ENCODE assay signal across 11 cellular contexts in the genomic region with DNA sequence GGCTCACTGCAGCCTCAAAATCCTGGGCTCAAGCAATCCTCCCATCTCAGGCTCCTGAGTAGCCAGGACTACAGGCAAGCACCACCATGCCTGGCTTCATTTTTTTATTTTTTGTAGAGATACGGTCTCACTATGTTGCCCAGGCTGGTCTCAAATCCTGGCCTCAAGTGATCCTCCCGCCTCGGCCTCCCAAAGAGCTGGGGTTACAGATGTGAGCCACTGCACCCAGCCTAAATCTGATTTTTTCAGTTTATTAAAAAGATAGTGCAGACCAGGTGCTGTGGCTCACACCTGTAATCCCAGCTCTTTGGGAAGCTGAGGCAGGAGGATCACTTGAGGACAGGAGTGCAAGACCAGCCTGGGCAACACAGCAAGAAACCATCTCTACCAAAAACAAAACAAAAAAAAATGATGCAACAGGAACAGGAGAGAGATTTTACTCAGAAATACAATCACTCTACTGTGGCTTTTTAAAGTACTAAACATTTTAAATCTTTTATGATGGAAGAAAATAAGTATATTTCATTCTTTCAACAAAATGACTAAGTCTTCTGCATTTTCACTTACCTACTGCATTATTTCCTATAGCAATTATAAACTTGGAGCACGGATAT. TPM values are rescaled to one million over a fixed set of nuclear protein-coding genes. Genes with fewer than 3 reads are reported as not detected.
DNase-seq lines count a peak whose midpoint lies in the region; ATAC-seq, FAIRE-seq and TF ChIP-seq lines count a peak whose summit lies in the region.
"Had no signal": no experiment of that assay in that cellular context is flagged by ENCODE, and none has a peak within 500 bp of the region (broad histone marks: within the 10 kb centered on the region; RNA-seq: fewer than 3 reads in every experiment).

No MANE protein-coding gene starts in this region.

- no peaks in the 10 kb centered on the region for H3K27me3 Mint-ChIP-seq in activated CD4-positive, alpha-beta T cell treated with anti-CD3 and anti-CD28 coated beads for 36 hours
- peaks cover 3% of the 10 kb centered on the region for H3K27me3 Mint-ChIP-seq in neural progenitor cell (ENCODE audit: insufficient read depth, low read depth)

- CTCF ChIA-PET in activated CD4-positive, alpha-beta T cell treated with anti-CD3 and anti-CD28 coated beads for 36 hours (lab: Charles Lee) = interaction anchor here (0.6 to 1.5 kb wide), 6 partner anchors 11 to 385 kb away, joined by 3 to 5 read pairs (median 3); no protein-coding TSS in a partner anchor
- CTCF ChIA-PET in GM12878 (lab: Yijun Ruan, JAX) = interaction anchor here (0.9 to 1.7 kb wide), 3 partner anchors 204 to 260 kb away, joined by 3 to 7 read pairs (median 4); no protein-coding TSS in a partner anchor

- POLR2A ChIA-PET in activated CD4-positive, alpha-beta T cell treated with anti-CD3 and anti-CD28 coated beads for 36 hours (lab: Charles Lee) = no interaction called here
- POLR2A ChIA-PET in GM12878 (lab: Charles Lee) = no interaction called here

- H3K27ac ChIP-seq in GM12878 (ENCODE audit: control insufficient read depth, insufficient read depth) (no peak overlapping the region), neural progenitor cell (no peak overlapping the region)

- 80% methylated on average over 4 of the region's 4 CpGs for WGBS in GM12878 (ENCODE audit: insufficient coverage, insufficient replicate concordance, low lambda C conversion rate, missing lambda C conversion rate)

- peaks cover 7% of the 10 kb centered on the region; the same call in 1 of the 2 replicates for H3K4me1 ChIP-seq in GM12878 (ENCODE audit: control insufficient read depth, insufficient read depth, low read length)
- H3K4me1 ChIP-seq in neural progenitor cell = peaks cover 7% of the 10 kb centered on the region

- SMC1A ChIA-PET in GM12878 (lab: Charles Lee; ENCODE audit: uncharacterized antibody, unreplicated experiment) = interaction anchor here (1.0 to 1.3 kb wide), 3 partner anchors 167 to 374 kb away, joined by 3 read pairs; no protein-coding TSS in a partner anchor

- H3K27ac Mint-ChIP-seq in activated CD4-positive, alpha-beta T cell treated with anti-CD3 and anti-CD28 coated beads for 36 hours = no peak overlapping the region
- no peak overlapping the region for H3K27ac Mint-ChIP-seq in neural progenitor cell

- no peaks in the 10 kb centered on the region for H4K20me1 ChIP-seq in GM12878 (ENCODE audit: control insufficient read depth, insufficient read depth)
- H4K20me1 ChIP-seq in neural progenitor cell (ENCODE audit: low read depth) = peaks cover 6% of the 10 kb centered on the region

- intact Hi-C loops in activated CD4-positive, alpha-beta T cell treated with anti-CD3 and anti-CD28 coated beads for 36 hours (cut with DNase I, micrococcal nuclease) = loop anchor here (5.0 kb wide), 3 partner anchors 266 to 1914 kb away; partner anchors contain the start of genes DYRK1A (in 1 of the 2), LCA5L (in 1 of the 2) and VPS26C (in 1 of the 2)
- intact Hi-C loops in GM12878 (cut with micrococcal nuclease; ENCODE audit: unreplicated experiment) = loop anchor here (5.0 to 10.0 kb wide), 3 partner anchors 131 to 263 kb away; partner anchors contain the start of genes BRWD1 and LCA5L

- H3K4me3 Mint-ChIP-seq in activated CD4-positive, alpha-beta T cell treated with anti-CD3 and anti-CD28 coated beads for 36 hours = peak overlapping the region; percentile 95
- H3K4me3 Mint-ChIP-seq in neural progenitor cell = peak overlapping the region; percentile 95

- RAD21 ChIA-PET in GM12878 (lab: Charles Lee; ENCODE audit: unreplicated experiment) = interaction anchor here (0.8 kb wide), 1 partner anchor 8 kb away, joined by 3 read pairs; no protein-coding TSS in a partner anchor

- no peak for DNase-seq in activated CD4-positive, alpha-beta T cell treated with anti-CD3 and anti-CD28 coated beads for 36 hours
- no peak for DNase-seq in activated CD4-positive, alpha-beta T cell treated with anti-CD3 and anti-CD28 coated beads, Interleukin-2, amount 50 U/mL, for 4 hours
- DNase-seq in MG63 = no peak
- no peak for DNase-seq in GM12878 (ENCODE audit: low read depth, low spot score)
- no peak for DNase-seq in neural progenitor cell (ENCODE audit: low spot score)
- no peak for DNase-seq in GM20000 (ENCODE audit: low spot score)
- DNase-seq in H54 (ENCODE audit: insufficient read length, low spot score) = no peak
- DNase-seq: activated CD4-positive, alpha-beta T cell treated with anti-CD3 and anti-CD28 coated beads for 1 hour; hypothalamus; stimulated activated CD4-positive, alpha-beta T cell treated with anti-CD3 and anti-CD28 coated beads, Interleukin-12 subunit alpha, Interleukin-12 subunit beta, amount 100 ng/mL, for 4 hours had no signal

- peaks cover 42% of the 10 kb centered on the region for H3K36me3 Mint-ChIP-seq in activated CD4-positive, alpha-beta T cell treated with anti-CD3 and anti-CD28 coated beads for 36 hours (ENCODE audit: low read depth)
- H3K36me3 Mint-ChIP-seq in neural progenitor cell = peaks cover 25% of the 10 kb centered on the region

- ATAC-seq in activated CD4-positive, alpha-beta T cell treated with anti-CD3 and anti-CD28 coated beads for 36 hours = no peak
- no peak for ATAC-seq in GM12878
- ATAC-seq in HG03159 (IDR thresholded peaks at IDR 0.05; ENCODE audit: unreplicated experiment) = no peak

- H2AFZ ChIP-seq in GM12878 (ENCODE audit: control insufficient read depth, low read depth, low read length) = no peak overlapping the region
- no peak overlapping the region for H2AFZ ChIP-seq in neural progenitor cell (replicated peaks)

- H3K9me3 Mint-ChIP-seq in activated CD4-positive, alpha-beta T cell treated with anti-CD3 and anti-CD28 coated beads for 36 hours (ENCODE audit: low read depth) = no peaks in the 10 kb centered on the region
- H3K9me3 Mint-ChIP-seq in neural progenitor cell = no peaks in the 10 kb centered on the region

- peaks cover 21% of the 10 kb centered on the region for H3F3A ChIP-seq in neural progenitor cell (ENCODE audit: low read depth)

- no peak for TF ChIP-seq EP300 in GM12878 (IDR thresholded peaks at IDR 0.05; ENCODE audit: borderline replicate concordance in 1 of 2, control insufficient read depth in 1 of 2, low read depth in 2 of 2, low read length in 2 of 2)

- TF ChIP-seq POLR2A in GM12878 (IDR thresholded peaks at IDR 0.05; ENCODE audit: low read depth, low read length) = no peak
- no peak for TF ChIP-seq POLR2A in H54 (IDR thresholded peaks at IDR 0.05; ENCODE audit: low read depth, low read length)

- no peaks in the 10 kb centered on the region for H3K27me3 ChIP-seq in MG63
- no peaks in the 10 kb centered on the region for H3K27me3 ChIP-seq in GM12878 (replicated peaks in 1 of 2; ENCODE audit: control insufficient read depth in 2 of 2, insufficient read depth in 2 of 2, low read length in 1 of 2)
- H3K27me3 ChIP-seq in neural progenitor cell = no peaks in the 10 kb centered on the region

- H3K9me3 ChIP-seq in MG63 (no peaks in the 10 kb centered on the region), GM12878 (replicated peaks; ENCODE audit: control insufficient read depth, insufficient read depth, low read length) (no peaks in the 10 kb centered on the region), neural progenitor cell (ENCODE audit: low read depth) (no peaks in the 10 kb centered on the region)

- FAIRE-seq in GM12878 (lab: Jason Lieb, UNC) (no peak), H54 (lab: Jason Lieb, UNC) (no peak)

- peak overlapping the region; percentile 8; the same call in 1 of the 2 replicates for H3K9ac ChIP-seq in GM12878 (ENCODE audit: control insufficient read depth, insufficient read depth, low read length)
- no peak overlapping the region for H3K9ac ChIP-seq in neural progenitor cell

- TF ChIP-seq CTCF in GM12878 (IDR thresholded peaks at IDR 0.05 in 2 of 3, conservative IDR thresholded peaks at IDR 0.05 in 1 of 3; ENCODE audit: control insufficient read depth in 2 of 3, extremely low read depth in 1 of 3, insufficient read depth in 1 of 3, low read depth in 3 of 3, low read length in 3 of 3) (no peak), neural progenitor cell (IDR thresholded peaks at IDR 0.05) (no peak), GM20000 (IDR thresholded peaks at IDR 0.05; ENCODE audit: extremely low read depth, missing control alignments) (no peak)

- H3K4me1 Mint-ChIP-seq in activated CD4-positive, alpha-beta T cell treated with anti-CD3 and anti-CD28 coated beads for 36 hours = peaks cover 43% of the 10 kb centered on the region
- peaks cover 23% of the 10 kb centered on the region for H3K4me1 Mint-ChIP-seq in neural progenitor cell

- H3K4me3 ChIP-seq in MG63 = peak overlapping the region; percentile 91
- peak overlapping the region; percentile 95 for H3K4me3 ChIP-seq in GM12878
- peak overlapping the region; percentile 78 for H3K4me3 ChIP-seq in neural progenitor cell

- H3K36me3 ChIP-seq in MG63 (peaks cover 49% of the 10 kb centered on the region), GM12878 (ENCODE audit: control insufficient read depth in 2 of 2, insufficient read depth in 2 of 2, low read length in 1 of 2) (0 out of 4 replicates have a peak, but pooled peaks cover 0 to 4% of the 10 kb centered on the region in 2 experiments), neural progenitor cell (no peaks in the 10 kb centered on the region)

- TF ChIP-seq RAD21 in GM12878 (IDR thresholded peaks at IDR 0.05; ENCODE audit: insufficient read depth, low read depth, low read length) = no peak

- H3K4me2 ChIP-seq in GM12878 (ENCODE audit: control insufficient read depth, insufficient read depth) (peak overlapping the region; percentile 96), neural progenitor cell (peak overlapping the region; percentile 97)

- H3K79me2 ChIP-seq in GM12878 (ENCODE audit: control insufficient read depth, insufficient read depth, low read length) (peaks cover 36% of the 10 kb centered on the region), neural progenitor cell (ENCODE audit: low read depth) (peaks cover 26% of the 10 kb centered on the region)

- BruUV-seq in GM12878 (replicated peaks; lab: Mats Ljungman, UMichigan) = no TSS peak

- in situ Hi-C loops in GM12878 (cut with MboI) = loop anchor here (5.0 kb wide), 1 partner anchor 206 kb away; no protein-coding TSS in a partner anchor

RNA-seq across cellular contexts. Expression of gene PSMG1, which starts 1.9 kb away (rescaled TPM):
- 100 to 1,000 TPM; 109 to 123 TPM for total RNA-seq in activated CD4-positive, alpha-beta T cell treated with anti-CD3 and anti-CD28 coated beads for 36 hours
- 248 and 252 TPM in 2 replicates for total RNA-seq in MG63 (2014; rRNA removed; shearing (Covaris generic); ENCODE audit: low replicate concordance)
- total RNA-seq in GM12878 (2013; cell fraction: nucleolus; rRNA removed) = 20.9 and 21.5 TPM in 2 replicates
- total RNA-seq in GM12878 (2014; rRNA removed) = 111 and 125 TPM in 2 replicates
- 122 and 135 TPM in 2 replicates for total RNA-seq in GM12878 (2014; rRNA removed; fragmentation: Illumina TruSeq; extraction: Trizol)
- total RNA-seq in GM12878 (2021) = 95.2 and 99.3 TPM in 2 replicates
- 32.3 TPM for polyA plus RNA-seq in GM12878 (2011; ENCODE audit: low read depth)
- polyA plus RNA-seq in GM12878 (2011; rRNA removed) = 65.0 and 83.6 TPM in 2 replicates
- polyA plus RNA-seq in GM12878 (2011; cell fraction: cytosol; rRNA removed) = 41.4 and 50.4 TPM in 2 replicates
- 26.7 and 30.8 TPM in 2 replicates for polyA plus RNA-seq in GM12878 (2011; cell fraction: nucleus; rRNA removed)
- polyA plus RNA-seq in GM12878 (2012) = 51.1 and 59.9 TPM in 2 replicates
- polyA plus RNA-seq in GM12878 (2014; fragmentation: Illumina TruSeq; extraction: Trizol) = 153 and 183 TPM in 2 replicates
- 10 to 100 TPM; 21.3 to 79.8 TPM for polyA plus RNA-seq in GM12878 (2014; fragmentation: Nextera tagmentation; extraction: Ambion mirVana)
- polyA plus RNA-seq in GM12878 (2014; rRNA removed) = 102 and 130 TPM in 2 replicates
- 100 to 1,000 TPM; 241 to 248 TPM for polyA plus RNA-seq in GM12878 (2016; fragmentation: Nextera tagmentation; extraction: Ambion mirVana)
- 14.6 and 17.4 TPM in 2 replicates for polyA minus RNA-seq in GM12878 (2011; rRNA and poly(A)+ RNA removed)
- polyA minus RNA-seq in GM12878 (2011; cell fraction: cytosol; rRNA and poly(A)+ RNA removed) = 11.4 and 14.5 TPM in 2 replicates
- polyA minus RNA-seq in GM12878 (2011; cell fraction: nucleus; rRNA and poly(A)+ RNA removed) = 7.4 and 11.7 TPM in 2 replicates
- 37.5 and 42.9 TPM in 2 replicates for total RNA-seq in neural progenitor cell (ENCODE audit: low replicate concordance)
